In the genomic region with DNA sequence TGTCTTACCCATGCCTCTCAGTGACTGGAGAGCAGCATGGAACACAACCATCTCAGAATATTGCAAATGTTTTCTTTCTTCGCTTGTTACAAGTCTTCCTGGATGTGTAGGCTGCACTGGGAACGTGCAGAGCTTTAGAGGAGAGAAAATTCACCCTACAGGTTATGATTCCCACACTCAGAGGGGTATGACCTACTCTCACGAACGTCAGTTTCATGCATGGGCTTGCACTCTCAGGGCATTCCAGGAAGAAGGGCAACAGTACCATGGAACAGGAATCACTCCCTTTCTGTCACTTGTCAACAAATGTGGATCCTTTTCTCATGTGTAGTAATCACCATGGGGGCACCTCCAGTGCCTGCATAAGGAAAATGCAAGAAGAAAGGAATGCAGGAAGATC, we compare ENCODE assay signal across 27 cellular contexts.
A peak's percentile ranks its signal among the peaks of the same experiment; 100 is the strongest.
DNase-seq lines count a peak whose midpoint lies in the region; ATAC-seq, FAIRE-seq and TF ChIP-seq lines count a peak whose summit lies in the region.
"Had no signal": no experiment of that assay in that cellular context is flagged by ENCODE, and none has a peak within 500 bp of the region (broad histone marks: within the 10 kb centered on the region; RNA-seq: fewer than 3 reads in every experiment).

No MANE protein-coding gene starts in this region.

- dilution Hi-C loops in keratinocyte (cut with MboI; ENCODE audit: extremely low pct_ligation_motif_present, low sequenced_read_pairs) = no loop called here

- H3K18ac ChIP-seq in H1 (ENCODE audit: extremely low read depth, low read length) = no peak overlapping the region

- H3K9me3 ChIP-seq in CD4-positive, alpha-beta T cell (ENCODE audit: control insufficient read depth, low read length) = no peaks in the 10 kb centered on the region
- H3K9me3 ChIP-seq in T-helper 17 cell (ENCODE audit: control insufficient read depth, low read length, poor library complexity, severe bottlenecking) (no peaks in the 10 kb centered on the region), H1 (ENCODE audit: insufficient read depth in 2 of 2, low read depth in 1 of 2, low read length in 1 of 2) (no peaks in the 10 kb centered on the region), keratinocyte (ENCODE audit: control insufficient read depth, low read depth, low read length) (no peaks in the 10 kb centered on the region), vagina (no peaks in the 10 kb centered on the region)
- H3K9me3 ChIP-seq: BLaER1, SJCRH30 had no signal

- no peaks in the 10 kb centered on the region; a peak in 1 of 4 replicates for H3K79me2 ChIP-seq in H1 (ENCODE audit: control insufficient read depth in 1 of 2, insufficient read depth in 2 of 2, low read length in 2 of 2)
- H3K79me2 ChIP-seq in keratinocyte (ENCODE audit: control insufficient read depth, insufficient read depth, low read length) = no peaks in the 10 kb centered on the region

- peak overlapping the region; percentile 78 for H3K27ac Mint-ChIP-seq in CD4-positive, alpha-beta T cell
- peak overlapping the region; percentile 9 for H3K27ac Mint-ChIP-seq in T-helper 17 cell

- no peaks in the 10 kb centered on the region for H3K27me3 Mint-ChIP-seq in CD4-positive, alpha-beta T cell
- no peaks in the 10 kb centered on the region for H3K27me3 Mint-ChIP-seq in T-helper 17 cell
- H3K27me3 Mint-ChIP-seq: CD4-positive, CD25-positive, alpha-beta regulatory T cell; IgD-negative memory B cell had no signal

- no peak overlapping the region for H3K4me3 ChIP-seq in H1 (ENCODE audit: extremely low read depth in 1 of 4, insufficient read depth in 2 of 4, low read depth in 3 of 4, low read length in 4 of 4)
- H3K4me3 ChIP-seq in keratinocyte (ENCODE audit: control insufficient read depth in 2 of 3, extremely low read depth in 1 of 3, insufficient read depth in 2 of 3, low read depth in 1 of 3, low read length in 3 of 3) = no peak overlapping the region
- no peak overlapping the region for H3K4me3 ChIP-seq in vagina
- H3K4me3 ChIP-seq: BLaER1, GM12878, PC-9, SJCRH30 had no signal

- H2BK120ac ChIP-seq in H1 (replicated peaks; ENCODE audit: low read depth, low read length) = no peak overlapping the region

- ATAC-seq in CD4-positive, alpha-beta T cell (ENCODE audit: poor library complexity) = no peak
- no peak for ATAC-seq in T-helper 17 cell
- ATAC-seq: GM12878, Right ventricle myocardium inferior had no signal

- H2AFZ ChIP-seq in H1 (ENCODE audit: low read length) (no peak overlapping the region), keratinocyte (ENCODE audit: control insufficient read depth, low read length) (no peak overlapping the region)
- H2AFZ ChIP-seq: PC-9 had no signal

- H3K36me3 Mint-ChIP-seq in CD4-positive, alpha-beta T cell (ENCODE audit: low read depth) = peaks cover 9% of the 10 kb centered on the region
- H3K36me3 Mint-ChIP-seq in T-helper 17 cell (ENCODE audit: low read depth) = no peaks in the 10 kb centered on the region

- H4K5ac ChIP-seq in H1 (ENCODE audit: insufficient read length, low read depth, low read length) = no peak overlapping the region

- H3K14ac ChIP-seq in H1 (ENCODE audit: insufficient read length) = no peak overlapping the region

- POLR2A ChIA-PET in CD4-positive, alpha-beta T cell (lab: Charles Lee) = interaction anchor here (0.8 kb wide), 1 partner anchor 173 kb away, joined by 3 read pairs; no protein-coding TSS in a partner anchor
- POLR2A ChIA-PET in H1 (lab: Charles Lee; ENCODE audit: partially characterized antibody) = no interaction called here

- H2BK15ac ChIP-seq in H1 (ENCODE audit: low read length) = no peak overlapping the region

- FAIRE-seq in H1 (lab: Jason Lieb, UNC) (peak; percentile 36), keratinocyte (lab: Jason Lieb, UNC) (no peak)
- FAIRE-seq: A204.1, GM12878, GM19239, H54 had no signal

- no peak overlapping the region for H3K4ac ChIP-seq in H1 (replicated peaks; ENCODE audit: insufficient read length, low read depth, low read length)

- H3K56ac ChIP-seq in H1 (replicated peaks; ENCODE audit: insufficient read length, low read depth, low read length) = no peak overlapping the region

- H3K36me3 ChIP-seq in H1 (ENCODE audit: control insufficient read depth in 2 of 4, insufficient read depth in 4 of 4, low read length in 3 of 4) = no peaks in the 10 kb centered on the region
- no peaks in the 10 kb centered on the region for H3K36me3 ChIP-seq in keratinocyte (ENCODE audit: control insufficient read depth in 2 of 2, extremely low read depth in 1 of 2, insufficient read depth in 2 of 2, low read length in 2 of 2)
- H3K36me3 ChIP-seq in vagina = no peaks in the 10 kb centered on the region
- H3K36me3 ChIP-seq: SJCRH30 had no signal

- WGBS in H1 (ENCODE audit: extremely low coverage in 1 of 2, insufficient coverage in 1 of 2, insufficient read length in 1 of 2, insufficient replicate concordance in 2 of 2, low coverage in 1 of 2, low lambda C conversion rate in 2 of 2, missing lambda C conversion rate in 1 of 2), 2 experiments = 96% methylated on average over 4 of the region's 4 CpGs; no CpG with 5 or more reads in 1 of the 2 experiments

- no peak for TF ChIP-seq RAD21 in H1 (IDR thresholded peaks at IDR 0.05 in 1 of 2, conservative IDR thresholded peaks at IDR 0.05 in 1 of 2; ENCODE audit: low read depth in 2 of 2, low read length in 2 of 2)

- H4K91ac ChIP-seq in H1 (replicated peaks; ENCODE audit: insufficient read length, low read length) = no peak overlapping the region

- no peak overlapping the region for H3K23ac ChIP-seq in H1 (ENCODE audit: insufficient read length)

- no peak overlapping the region for H3K4me3 Mint-ChIP-seq in CD4-positive, alpha-beta T cell
- no peak overlapping the region for H3K4me3 Mint-ChIP-seq in T-helper 17 cell

- no peak overlapping the region for H2AK5ac ChIP-seq in H1 (ENCODE audit: low read depth, low read length)

- H2BK5ac ChIP-seq in H1 (ENCODE audit: low read depth, low read length) = no peak overlapping the region

- H3K23me2 ChIP-seq in H1 (ENCODE audit: low read depth, low read length) = no peaks in the 10 kb centered on the region

- H3K4me1 Mint-ChIP-seq in CD4-positive, alpha-beta T cell (ENCODE audit: low read depth) = peaks cover 49% of the 10 kb centered on the region
- peaks cover 34% of the 10 kb centered on the region for H3K4me1 Mint-ChIP-seq in T-helper 17 cell

- no peak overlapping the region for H2BK20ac ChIP-seq in H1 (ENCODE audit: low read length)

- TF ChIP-seq POLR2A in H1 (IDR thresholded peaks at IDR 0.05; ENCODE audit: control extremely low read depth in 1 of 2, low read depth in 2 of 2, low read length in 2 of 2) (no peak), vagina (IDR thresholded peaks at IDR 0.05) (no peak)

- H2BK12ac ChIP-seq in H1 (ENCODE audit: low read depth, low read length) = no peak overlapping the region

- no peak for TF ChIP-seq CTCF in CD4-positive, alpha-beta T cell (IDR thresholded peaks at IDR 0.05)
- no peak for TF ChIP-seq CTCF in H1 (IDR thresholded peaks at IDR 0.05; ENCODE audit: control extremely low read depth in 1 of 3, insufficient read depth in 1 of 3, low read depth in 1 of 3, low read length in 3 of 3)
- TF ChIP-seq CTCF in keratinocyte (optimal IDR thresholded peaks at IDR 0.05 in 1 of 3, IDR thresholded peaks at IDR 0.05 in 1 of 3, conservative IDR thresholded peaks at IDR 0.05 in 1 of 3; ENCODE audit: extremely low read depth in 1 of 3, insufficient read depth in 2 of 3, low read length in 3 of 3) = no peak
- no peak for TF ChIP-seq CTCF in vagina (IDR thresholded peaks at IDR 0.05)

- H3K9ac ChIP-seq in H1 (replicated peaks in 1 of 4; ENCODE audit: extremely low read depth in 1 of 4, low read depth in 3 of 4, low read length in 3 of 4) = no peak overlapping the region
- H3K9ac ChIP-seq in keratinocyte (ENCODE audit: control insufficient read depth, extremely low read depth, insufficient read depth, low read length) = no peak overlapping the region
- H3K9ac ChIP-seq: BLaER1, KMS-11 had no signal

- DNase-seq in CD4-positive, alpha-beta T cell = no peak
- DNase-seq in T-helper 17 cell (no peak), H1 (ENCODE audit: low read depth in 1 of 2, low spot score in 2 of 2) (no peak), keratinocyte (ENCODE audit: low read depth, low spot score) (no peak), DMS114 treated with DMSO at 0.1 percent for 48 hours (lab: John Stamatoyannopoulos, UW; ENCODE audit: unreplicated experiment) (no peak), cerebellar cortex (ENCODE audit: low spot score) (no peak), vagina (ENCODE audit: extremely low spot score in 2 of 2) (no peak)
- DNase-seq: CD4-positive, CD25-positive, alpha-beta regulatory T cell; DMS79; EL; GDM1; MM.1S; NCI-H2029; NCI-H524 treated with DMSO at 0.1 percent for 48 hours; NCI-H82; NK-92 treated with Interleukin-12 subunit alpha and Interleukin-12 subunit beta, amount 100 ng/mL, for 24 hours; PC-9; SJCRH30 had no signal

- no peaks in the 10 kb centered on the region; the same call in 1 of the 2 replicates for H3K79me1 ChIP-seq in H1 (ENCODE audit: low read depth, low read length)

- H3K9me3 Mint-ChIP-seq in CD4-positive, alpha-beta T cell = no peaks in the 10 kb centered on the region
- H3K9me3 Mint-ChIP-seq: CD4-positive, CD25-positive, alpha-beta regulatory T cell; IgD-negative memory B cell had no signal

- no peak for TF ChIP-seq EP300 in H1 (IDR thresholded peaks at IDR 0.05; ENCODE audit: borderline replicate concordance in 1 of 2, low read depth in 2 of 2, low read length in 2 of 2)

- no peak overlapping the region for H4K8ac ChIP-seq in H1 (ENCODE audit: extremely low read depth, insufficient read depth, low read length)

- H3K9me1 ChIP-seq in keratinocyte (ENCODE audit: control insufficient read depth, extremely low read depth, insufficient read depth, low read length) = no peaks in the 10 kb centered on the region

- H3K27me3 ChIP-seq in CD4-positive, alpha-beta T cell (ENCODE audit: control insufficient read depth, insufficient read depth, low read length) = no peaks in the 10 kb centered on the region
- H3K27me3 ChIP-seq in H1 (replicated peaks in 1 of 4; ENCODE audit: control insufficient read depth in 3 of 4, extremely low read depth in 1 of 4, insufficient read depth in 3 of 4, low read length in 3 of 4) = no peaks in the 10 kb centered on the region
- no peaks in the 10 kb centered on the region for H3K27me3 ChIP-seq in keratinocyte (ENCODE audit: control insufficient read depth, extremely low read depth, insufficient read depth, low read length)
- no peaks in the 10 kb centered on the region for H3K27me3 ChIP-seq in vagina
- H3K27me3 ChIP-seq: BLaER1, SJCRH30 had no signal

- H4K20me1 ChIP-seq in H1 (replicated peaks in 1 of 2; ENCODE audit: control insufficient read depth in 1 of 2, insufficient read depth in 2 of 2, low read length in 2 of 2) (no peaks in the 10 kb centered on the region), keratinocyte (ENCODE audit: control insufficient read depth, extremely low read depth, insufficient read depth, low read length) (no peaks in the 10 kb centered on the region)
- H4K20me1 ChIP-seq: BLaER1 had no signal

- H3K4me1 ChIP-seq in H1 (replicated peaks in 1 of 4; ENCODE audit: control insufficient read depth in 3 of 4, insufficient read depth in 4 of 4, low read length in 3 of 4) (peaks cover 0 to 3% (median 0%) of the 10 kb centered on the region in 4 experiments; a peak in 1 of 7 replicates), keratinocyte (ENCODE audit: control insufficient read depth, extremely low read depth, insufficient read depth, low read length) (peaks cover 8% of the 10 kb centered on the region), vagina (peaks cover 22% of the 10 kb centered on the region)
- H3K4me1 ChIP-seq: SJCRH30 had no signal

- H3K4me2 ChIP-seq in H1 (ENCODE audit: insufficient read depth in 1 of 2, low read depth in 2 of 2, low read length in 2 of 2) (no peak overlapping the region), keratinocyte (ENCODE audit: control insufficient read depth, extremely low read depth, insufficient read depth, low read depth, low read length) (peak overlapping the region; percentile 27)
- H3K4me2 ChIP-seq: BLaER1, KMS-11, PC-9 had no signal

- H3K27ac ChIP-seq in CD4-positive, alpha-beta T cell (ENCODE audit: low read depth, low read length) = no peak overlapping the region
- H3K27ac ChIP-seq in H1 (ENCODE audit: low read depth, low read length) (no peak overlapping the region), keratinocyte (ENCODE audit: control insufficient read depth, insufficient read depth, low read length) (no peak overlapping the region), vagina (no peak overlapping the region)
- H3K27ac ChIP-seq: BLaER1, HL-60, KMS-11, PC-9, SJCRH30 had no signal

- intact Hi-C loops in CD4-positive, alpha-beta T cell (cut with DNase I, micrococcal nuclease) = no loop called here
- intact Hi-C loops in vagina (cut with DNase I) = no loop called here

- CTCF ChIA-PET in CD4-positive, alpha-beta T cell (lab: Charles Lee) = interaction anchor here (1.4 kb wide), 1 partner anchor 173 kb away, joined by 7 read pairs; no protein-coding TSS in a partner anchor
- CTCF ChIA-PET in H1 (lab: Charles Lee; ENCODE audit: partially characterized antibody) = interaction anchor here (1.4 kb wide), 1 partner anchor 122 kb away, joined by 3 read pairs; no protein-coding TSS in a partner anchor
